ENCODE assay signal across 9 cellular contexts in genomic region chr2:64643838-64644219, GRCh38. TPM values are rescaled to one million over a fixed set of nuclear protein-coding genes. Genes with fewer than 3 reads are reported as not detected.
DNase-seq lines count a peak whose midpoint lies in the region; ATAC-seq lines count a peak whose summit lies in the region.
"Had no signal": no experiment of that assay in that cellular context is flagged by ENCODE, and none has a peak within 500 bp of the region (broad histone marks: within the 10 kb centered on the region; RNA-seq: fewer than 3 reads in every experiment).

No MANE protein-coding gene starts in this region.

- peaks cover 7% of the 10 kb centered on the region for H3K36me3 Mint-ChIP-seq in stimulated activated naive CD8-positive, alpha-beta T cell treated with anti-CD3 and anti-CD28 coated beads, Interleukin-15, Interleukin-2, amounts not matched to agents 100 ng/mL and 50 ng/mL, for 24 hours (ENCODE audit: low read depth)

- 67 to 75% methylated on average over 1 to 2 of the region's 5 CpGs for WGBS in mesodermal cell (ENCODE audit: insufficient coverage in 2 of 2), 2 experiments

- H3K9me3 ChIP-seq in mesodermal cell (ENCODE audit: control insufficient read depth, low read length) = no peaks in the 10 kb centered on the region

- H3K27ac Mint-ChIP-seq in stimulated activated naive CD8-positive, alpha-beta T cell treated with anti-CD3 and anti-CD28 coated beads, Interleukin-15, Interleukin-2, amounts not matched to agents 100 ng/mL and 50 ng/mL, for 24 hours = peak overlapping the region; percentile 94

- DNase-seq in stimulated activated naive CD8-positive, alpha-beta T cell treated with anti-CD3 and anti-CD28 coated beads, Interleukin-15, Interleukin-2, amounts not matched to agents 100 U/mL and 50 U/mL, for 24 hours = no peak
- DNase-seq in SIG-M5 (lab: John Stamatoyannopoulos, UW) = no peak
- no peak for DNase-seq in GM03348 (ENCODE audit: low spot score)
- no peak for DNase-seq in UCSD-AML1 (lab: John Stamatoyannopoulos, UW; ENCODE audit: unreplicated experiment)
- DNase-seq: NCI-H2029 treated with DMSO at 0.1 percent for 48 hours had no signal

- peaks cover 11% of the 10 kb centered on the region for H3K36me3 ChIP-seq in mesodermal cell (ENCODE audit: control insufficient read depth, insufficient read depth, low read length)

- peak overlapping the region; percentile 88 for H3K4me3 Mint-ChIP-seq in stimulated activated naive CD8-positive, alpha-beta T cell treated with anti-CD3 and anti-CD28 coated beads, Interleukin-15, Interleukin-2, amounts not matched to agents 100 ng/mL and 50 ng/mL, for 24 hours

- no peaks in the 10 kb centered on the region for H3K9me3 Mint-ChIP-seq in stimulated activated naive CD8-positive, alpha-beta T cell treated with anti-CD3 and anti-CD28 coated beads, Interleukin-15, Interleukin-2, amounts not matched to agents 100 ng/mL and 50 ng/mL, for 24 hours

- ATAC-seq in stimulated activated naive CD8-positive, alpha-beta T cell treated with anti-CD3 and anti-CD28 coated beads, Interleukin-15, Interleukin-2, amounts not matched to agents 100 U/mL and 50 U/mL, for 24 hours = no peak
- ATAC-seq in HG03342 (IDR thresholded peaks at IDR 0.05; ENCODE audit: unreplicated experiment) = no peak

- peak overlapping the region; percentile 34 for H3K4me3 ChIP-seq in mesodermal cell (ENCODE audit: extremely low read depth, insufficient read depth, low read length, poor library complexity, severe bottlenecking)

- peaks cover 53% of the 10 kb centered on the region for H3K4me1 ChIP-seq in mesodermal cell (ENCODE audit: control insufficient read depth, insufficient read depth, low read length, poor library complexity, severe bottlenecking)

- H3K27ac ChIP-seq in angular gyrus (ENCODE audit: low read depth, low read length) = peak overlapping the region; percentile 22
- H3K27ac ChIP-seq in mesodermal cell (ENCODE audit: low read depth, low read length, severe bottlenecking) = peak overlapping the region; percentile 98

- no peaks in the 10 kb centered on the region for H3K27me3 Mint-ChIP-seq in stimulated activated naive CD8-positive, alpha-beta T cell treated with anti-CD3 and anti-CD28 coated beads, Interleukin-15, Interleukin-2, amounts not matched to agents 100 ng/mL and 50 ng/mL, for 24 hours

- H3K4me1 Mint-ChIP-seq in stimulated activated naive CD8-positive, alpha-beta T cell treated with anti-CD3 and anti-CD28 coated beads, Interleukin-15, Interleukin-2, amounts not matched to agents 100 ng/mL and 50 ng/mL, for 24 hours (ENCODE audit: low read depth) = peaks cover 96% of the 10 kb centered on the region

RNA-seq across cellular contexts. Expression of gene SERTAD2, which starts 9.9 kb away (rescaled TPM):
- polyA plus RNA-seq in mesodermal cell (2013, experiment 1 of 2) = 29.9 TPM
- 20.5 TPM for polyA plus RNA-seq in mesodermal cell (2013, experiment 2 of 2)
